In the genomic region with DNA sequence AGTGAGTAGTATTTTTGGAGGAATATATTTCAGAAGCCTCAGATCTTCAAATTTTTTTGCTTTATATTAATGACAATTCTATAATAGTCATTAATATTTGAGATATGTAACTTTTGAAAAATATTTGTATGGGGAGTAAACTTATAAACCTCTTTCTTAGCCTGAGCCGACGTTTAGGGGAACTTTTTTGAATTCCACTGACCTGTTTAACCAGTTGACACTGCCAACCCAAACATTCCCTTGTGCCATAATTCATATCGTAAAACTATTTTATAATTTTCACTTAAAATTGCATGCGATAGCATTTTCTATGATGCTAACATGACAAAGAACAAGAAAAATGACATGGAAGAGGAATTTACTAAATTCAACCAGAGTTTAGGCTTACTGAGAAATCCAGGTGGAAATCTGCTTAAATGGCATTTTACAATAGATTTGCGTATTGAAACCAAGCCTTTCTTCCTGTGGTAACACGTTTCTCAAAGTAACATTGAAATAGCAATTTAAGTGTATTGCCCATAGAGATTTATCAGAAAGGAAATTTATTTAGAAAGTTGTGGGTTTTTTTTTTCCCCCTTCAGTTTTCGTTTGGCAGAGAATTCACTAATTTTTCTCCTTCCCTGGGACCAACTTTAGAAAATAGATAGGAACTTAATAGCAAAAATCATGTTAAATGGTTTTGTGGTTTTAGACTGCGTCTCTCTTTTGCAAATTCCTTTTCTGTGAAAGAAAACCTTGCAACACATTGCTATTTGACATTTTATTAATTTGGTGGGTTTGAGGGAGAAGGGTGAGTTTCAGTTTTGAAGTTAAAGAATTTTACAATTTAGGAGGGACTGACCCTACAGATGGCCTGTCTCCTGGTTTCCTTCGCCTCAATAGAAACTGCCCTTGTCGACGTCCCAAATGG, we compare ENCODE assay signal across 13 cellular contexts.
DNase-seq lines count a peak whose midpoint lies in the region; TF ChIP-seq lines count a peak whose summit lies in the region.
"Had no signal": no experiment of that assay in that cellular context is flagged by ENCODE, and none has a peak within 500 bp of the region (broad histone marks: within the 10 kb centered on the region; RNA-seq: fewer than 3 reads in every experiment).

No MANE protein-coding gene starts in this region.

- H3K27ac Mint-ChIP-seq in chondrocyte (ENCODE audit: unreplicated experiment): peak overlapping the region; percentile 84
- H3K27ac Mint-ChIP-seq in mesothelial cell of epicardium: peak overlapping the region; percentile 99
- H3K27ac Mint-ChIP-seq: activated naive CD4-positive, alpha-beta T cell treated with anti-CD3 and anti-CD28 coated beads, Interleukin-2, amount 10 ng/mL, durations not matched to agents 7 days and 5 days had no signal

- no peaks in the 10 kb centered on the region for H3K27me3 ChIP-seq in BLaER1
- H3K27me3 ChIP-seq: hepatocyte had no signal

- no peaks in the 10 kb centered on the region for H3K36me3 ChIP-seq in BLaER1

- H3K4me3 Mint-ChIP-seq in chondrocyte (ENCODE audit: unreplicated experiment) (peak overlapping the region; percentile 34), mesothelial cell of epicardium (peak overlapping the region; percentile 34)
- H3K4me3 Mint-ChIP-seq: activated naive CD4-positive, alpha-beta T cell treated with anti-CD3 and anti-CD28 coated beads, Interleukin-2, amount 10 ng/mL, durations not matched to agents 7 days and 5 days; central memory CD8-positive, alpha-beta T cell had no signal

- no peak for DNase-seq in RWPE1 (ENCODE audit: low spot score)
- DNase-seq in chondrocyte (ENCODE audit: low spot score): no peak
- DNase-seq in mesothelial cell of epicardium (ENCODE audit: low spot score in 2 of 2, unreplicated experiment in 2 of 2): no peak
- DNase-seq in GM03348 (ENCODE audit: low spot score): no peak
- no peak for DNase-seq in substantia nigra (lab: John Stamatoyannopoulos, UW)
- DNase-seq in CD1c-positive myeloid dendritic cell (ENCODE audit: extremely low spot score): no peak
- DNase-seq in GM13976 (ENCODE audit: low spot score): no peak
- DNase-seq: activated CD4-positive, CD25-positive, alpha-beta regulatory T cell treated with anti-CD3 and anti-CD28 coated beads, Interleukin-2, amount 50 U/mL, for 72 hours; activated naive CD4-positive, alpha-beta T cell treated with anti-CD3 and anti-CD28 coated beads, Interleukin-2, amount 10 ng/mL, durations not matched to agents 7 days and 5 days; DMS153 had no signal

- H3K27me3 Mint-ChIP-seq in chondrocyte (ENCODE audit: low read depth) (no peaks in the 10 kb centered on the region), mesothelial cell of epicardium (ENCODE audit: low read depth) (no peaks in the 10 kb centered on the region)

- in situ Hi-C loops in GM13976 (cut with MboI; ENCODE audit: low sequenced_read_pairs, unreplicated experiment): no loop called here

- H3K4me1 Mint-ChIP-seq in chondrocyte (ENCODE audit: low read depth): peaks cover 56% of the 10 kb centered on the region
- peaks cover 81% of the 10 kb centered on the region for H3K4me1 Mint-ChIP-seq in mesothelial cell of epicardium
- H3K4me1 Mint-ChIP-seq: activated naive CD4-positive, alpha-beta T cell treated with anti-CD3 and anti-CD28 coated beads, Interleukin-2, amount 10 ng/mL, durations not matched to agents 7 days and 5 days; central memory CD8-positive, alpha-beta T cell had no signal

- TF ChIP-seq CTCF in RWPE1 (conservative IDR thresholded peaks at IDR 0.05; ENCODE audit: low read depth) (no peak), chondrocyte (IDR thresholded peaks at IDR 0.05) (no peak), mesothelial cell of epicardium (IDR thresholded peaks at IDR 0.05; ENCODE audit: unreplicated experiment) (no peak), GM13976 (IDR thresholded peaks at IDR 0.05; ENCODE audit: borderline replicate concordance, control extremely low read depth, extremely low read depth, insufficient read depth, missing control alignments) (no peak)

- H3K4me1 ChIP-seq in BLaER1: peaks cover 10% of the 10 kb centered on the region; the same call in 1 of the 2 replicates

- H3K9me3 Mint-ChIP-seq in chondrocyte (ENCODE audit: low read depth) (no peaks in the 10 kb centered on the region), mesothelial cell of epicardium (no peaks in the 10 kb centered on the region)
- H3K9me3 Mint-ChIP-seq: activated naive CD4-positive, alpha-beta T cell treated with anti-CD3 and anti-CD28 coated beads, Interleukin-2, amount 10 ng/mL, durations not matched to agents 7 days and 5 days; central memory CD8-positive, alpha-beta T cell had no signal

- peaks cover 8% of the 10 kb centered on the region; the same call in 1 of the 2 replicates for H3K9me3 ChIP-seq in BLaER1

- no peak overlapping the region for H3K4me3 ChIP-seq in BLaER1
- H3K4me3 ChIP-seq: hepatocyte had no signal

- peak overlapping the region; percentile 8; the same call in 1 of the 2 replicates for H3K4me2 ChIP-seq in BLaER1
- H3K4me2 ChIP-seq: hepatocyte had no signal

- CTCF ChIA-PET in RWPE1 (lab: Yijun Ruan, JAX): no interaction called here

- no peaks in the 10 kb centered on the region for H4K20me1 ChIP-seq in BLaER1

- H3K36me3 Mint-ChIP-seq in chondrocyte (ENCODE audit: low read depth) (no peaks in the 10 kb centered on the region), mesothelial cell of epicardium (peaks cover 28% of the 10 kb centered on the region)
- H3K36me3 Mint-ChIP-seq: activated naive CD4-positive, alpha-beta T cell treated with anti-CD3 and anti-CD28 coated beads, Interleukin-2, amount 10 ng/mL, durations not matched to agents 7 days and 5 days had no signal

- H3K27ac ChIP-seq in BLaER1 (no peak overlapping the region), RWPE1 (peak overlapping the region; percentile 95), substantia nigra (ENCODE audit: low read depth, low read length, poor library complexity, severe bottlenecking) (no peak overlapping the region)
- H3K27ac ChIP-seq: hepatocyte had no signal

- no peak overlapping the region for H3K9ac ChIP-seq in BLaER1

- POLR2A ChIA-PET in RWPE1 (lab: Yijun Ruan, JAX; ENCODE audit: low non-redundant PET): no interaction called here
